1 cellular context compared by ENCODE assay signal in the genomic region with DNA sequence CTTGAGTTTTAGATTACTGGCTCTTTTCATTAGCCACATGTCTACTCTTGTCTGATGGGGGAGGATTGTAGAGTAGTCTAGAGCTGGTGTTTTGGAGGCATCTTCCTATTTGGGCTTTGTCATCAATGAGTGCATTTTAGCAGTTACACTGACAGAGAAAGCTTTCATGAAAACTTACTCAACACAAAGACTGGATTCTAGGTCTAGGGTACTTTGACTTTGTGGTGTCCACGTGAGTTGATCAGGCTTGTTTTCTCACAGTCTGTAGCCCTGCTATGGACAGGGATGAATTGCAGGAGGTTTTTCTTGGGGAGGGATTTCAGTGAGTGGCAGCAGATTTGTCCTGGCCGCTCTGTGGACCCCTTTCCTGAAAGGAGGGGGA.
TF ChIP-seq lines count a peak whose summit lies in the region.

No MANE protein-coding gene starts in this region.

TF ChIP-seq in IMR-90, 13 proteins besides CTCF, POLR2A, EP300 and RAD21:
- no peak for TF ChIP-seq NFE2L2 (IDR thresholded peaks at IDR 0.05; ENCODE audit: low read depth, low read length)
- TF ChIP-seq FOS (IDR thresholded peaks at IDR 0.05; ENCODE audit: low read depth, low read length) = no peak
- no peak for TF ChIP-seq CHD1 (IDR thresholded peaks at IDR 0.05; ENCODE audit: low read depth, low read length)
- no peak for TF ChIP-seq CEBPB (IDR thresholded peaks at IDR 0.05; ENCODE audit: low read depth, low read length)
- no peak for TF ChIP-seq MAFK (IDR thresholded peaks at IDR 0.05; ENCODE audit: low read depth, low read length)
- TF ChIP-seq BHLHE40 (IDR thresholded peaks at IDR 0.05; ENCODE audit: low read depth, low read length) = no peak
- TF ChIP-seq MXI1 (IDR thresholded peaks at IDR 0.05; ENCODE audit: borderline replicate concordance, low read depth, low read length) = no peak
- no peak for TF ChIP-seq MAZ (IDR thresholded peaks at IDR 0.05; ENCODE audit: borderline replicate concordance, low read depth, low read length)
- TF ChIP-seq, protein P1, sequence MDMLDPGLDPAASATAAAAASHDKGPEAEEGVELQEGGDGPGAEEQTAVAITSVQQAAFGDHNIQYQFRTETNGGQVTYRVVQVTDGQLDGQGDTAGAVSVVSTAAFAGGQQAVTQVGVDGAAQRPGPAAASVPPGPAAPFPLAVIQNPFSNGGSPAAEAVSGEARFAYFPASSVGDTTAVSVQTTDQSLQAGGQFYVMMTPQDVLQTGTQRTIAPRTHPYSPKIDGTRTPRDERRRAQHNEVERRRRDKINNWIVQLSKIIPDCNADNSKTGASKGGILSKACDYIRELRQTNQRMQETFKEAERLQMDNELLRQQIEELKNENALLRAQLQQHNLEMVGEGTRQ (IDR thresholded peaks at IDR 0.05; ENCODE audit: low read depth, low read length) = no peak
- no peak for TF ChIP-seq RCOR1 (IDR thresholded peaks at IDR 0.05; ENCODE audit: insufficient replicate concordance, low read length)
